Comparison of ENCODE assay signal across 8 cellular contexts in the genomic region with DNA sequence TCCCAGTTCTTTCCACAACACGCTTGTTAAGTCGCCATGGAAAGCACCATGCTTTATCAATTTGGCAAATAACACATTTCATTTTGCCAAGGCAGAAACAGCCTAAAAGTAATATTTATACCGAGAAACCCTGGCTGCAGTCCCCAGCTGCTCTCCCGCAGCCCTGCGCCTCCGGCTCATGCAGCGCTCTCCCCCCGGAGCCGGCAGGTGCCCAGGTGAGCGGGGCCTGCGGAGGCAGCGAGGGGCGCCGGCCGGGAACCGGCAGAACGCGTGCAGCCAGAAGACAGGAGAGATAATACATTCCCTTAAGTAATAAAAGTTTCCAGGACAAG. TPM values are rescaled to one million over a fixed set of nuclear protein-coding genes. Genes with fewer than 3 reads are reported as not detected.
DNase-seq lines count a peak whose midpoint lies in the region; ATAC-seq and TF ChIP-seq lines count a peak whose summit lies in the region.

No MANE protein-coding gene starts in this region.

- CTCF ChIA-PET in activated CD8-positive, alpha-beta memory T cell treated with anti-CD3 and anti-CD28 coated beads, Interleukin-2, amount 10 ng/mL, durations not matched to agents 7 days and 5 days (lab: Charles Lee): interaction anchor here (0.6 to 3.3 kb wide), 15 partner anchors 10 to 589 kb away, joined by 3 to 12 read pairs (median 3); no protein-coding TSS in a partner anchor

- H3K27ac ChIP-seq in epithelial cell of prostate: peak overlapping the region; percentile 91

- H3K9me3 Mint-ChIP-seq in activated CD8-positive, alpha-beta memory T cell treated with anti-CD3 and anti-CD28 coated beads, Interleukin-2, amount 10 ng/mL, durations not matched to agents 7 days and 5 days (ENCODE audit: low read depth): no peaks in the 10 kb centered on the region
- H3K9me3 Mint-ChIP-seq in T-helper 1 cell treated with Interleukin-12 subunit alpha and Interleukin-12 subunit beta and Interleukin-4 antibody, amounts not matched to agents 30 μg/mL and 1 μg/mL, for 36 hours: no peaks in the 10 kb centered on the region
- H3K9me3 Mint-ChIP-seq in nephron: no peaks in the 10 kb centered on the region

- peak; percentile 22 for ATAC-seq in activated CD8-positive, alpha-beta memory T cell treated with anti-CD3 and anti-CD28 coated beads, Interleukin-2, amount 10 ng/mL, durations not matched to agents 7 days and 5 days
- peak; percentile 33 for ATAC-seq in HG03045 (IDR thresholded peaks at IDR 0.05; ENCODE audit: unreplicated experiment)

- peak overlapping the region; percentile 4 for H3K27ac Mint-ChIP-seq in activated CD8-positive, alpha-beta memory T cell treated with anti-CD3 and anti-CD28 coated beads, Interleukin-2, amount 10 ng/mL, durations not matched to agents 7 days and 5 days
- no peak overlapping the region for H3K27ac Mint-ChIP-seq in T-helper 1 cell treated with Interleukin-12 subunit alpha and Interleukin-12 subunit beta and Interleukin-4 antibody, amounts not matched to agents 30 μg/mL and 1 μg/mL, for 36 hours
- H3K27ac Mint-ChIP-seq in nephron: peak overlapping the region; percentile 50 to 79 (median 71)

- H3K27me3 Mint-ChIP-seq in activated CD8-positive, alpha-beta memory T cell treated with anti-CD3 and anti-CD28 coated beads, Interleukin-2, amount 10 ng/mL, durations not matched to agents 7 days and 5 days: peaks cover 18% of the 10 kb centered on the region
- peaks cover 49% of the 10 kb centered on the region for H3K27me3 Mint-ChIP-seq in T-helper 1 cell treated with Interleukin-12 subunit alpha and Interleukin-12 subunit beta and Interleukin-4 antibody, amounts not matched to agents 30 μg/mL and 1 μg/mL, for 36 hours (ENCODE audit: low read depth)
- H3K27me3 Mint-ChIP-seq in nephron (ENCODE audit: low read depth): no peaks in the 10 kb centered on the region

- H3K4me1 Mint-ChIP-seq in activated CD8-positive, alpha-beta memory T cell treated with anti-CD3 and anti-CD28 coated beads, Interleukin-2, amount 10 ng/mL, durations not matched to agents 7 days and 5 days: peaks cover 53% of the 10 kb centered on the region
- H3K4me1 Mint-ChIP-seq in T-helper 1 cell treated with Interleukin-12 subunit alpha and Interleukin-12 subunit beta and Interleukin-4 antibody, amounts not matched to agents 30 μg/mL and 1 μg/mL, for 36 hours (ENCODE audit: low read depth): peaks cover 33% of the 10 kb centered on the region
- peaks cover 61% of the 10 kb centered on the region for H3K4me1 Mint-ChIP-seq in nephron

- no peak for TF ChIP-seq CTCF in nephron (IDR thresholded peaks at IDR 0.05; ENCODE audit: unreplicated experiment in 3 of 3)

- no peak for DNase-seq in activated CD8-positive, alpha-beta memory T cell treated with anti-CD3 and anti-CD28 coated beads, Interleukin-2, amount 10 ng/mL, durations not matched to agents 7 days and 5 days
- DNase-seq in activated CD8-positive, alpha-beta memory T cell treated with anti-CD3 and anti-CD28 coated beads, Interleukin-2, amount 50 U/mL, for 48 hours: no peak
- no peak for DNase-seq in epithelial cell of prostate (ENCODE audit: low read depth, low spot score)
- no peak for DNase-seq in activated CD4-positive, CD25-positive, alpha-beta regulatory T cell treated with anti-CD3 and anti-CD28 coated beads, Interleukin-2, amount 50 U/mL, for 72 hours
- no peak for DNase-seq in DMS 273 treated with DMSO at 0.1 percent for 48 hours (lab: John Stamatoyannopoulos, UW)

- peak overlapping the region; percentile 61 for H3K4me3 Mint-ChIP-seq in activated CD8-positive, alpha-beta memory T cell treated with anti-CD3 and anti-CD28 coated beads, Interleukin-2, amount 10 ng/mL, durations not matched to agents 7 days and 5 days
- peak overlapping the region; percentile 66 for H3K4me3 Mint-ChIP-seq in T-helper 1 cell treated with Interleukin-12 subunit alpha and Interleukin-12 subunit beta and Interleukin-4 antibody, amounts not matched to agents 30 μg/mL and 1 μg/mL, for 36 hours
- peak overlapping the region; percentile 83 for H3K4me3 Mint-ChIP-seq in nephron

- peaks cover 8% of the 10 kb centered on the region for H3K36me3 Mint-ChIP-seq in activated CD8-positive, alpha-beta memory T cell treated with anti-CD3 and anti-CD28 coated beads, Interleukin-2, amount 10 ng/mL, durations not matched to agents 7 days and 5 days
- H3K36me3 Mint-ChIP-seq in T-helper 1 cell treated with Interleukin-12 subunit alpha and Interleukin-12 subunit beta and Interleukin-4 antibody, amounts not matched to agents 30 μg/mL and 1 μg/mL, for 36 hours (ENCODE audit: low read depth): peaks cover 9% of the 10 kb centered on the region
- H3K36me3 Mint-ChIP-seq in nephron (ENCODE audit: low read depth): peaks cover 4% of the 10 kb centered on the region

RNA-seq across cellular contexts. Expression of a gene that starts 0.7 kb away (rescaled TPM):
- 10 to 100 TPM; 44.6 to 61.1 TPM for total RNA-seq in activated CD8-positive, alpha-beta memory T cell treated with anti-CD3 and anti-CD28 coated beads, Interleukin-2, amount 10 ng/mL, durations not matched to agents 7 days and 5 days

RNA-seq across cellular contexts. Expression of a gene that starts 10.5 kb away (rescaled TPM):
- total RNA-seq in activated CD8-positive, alpha-beta memory T cell treated with anti-CD3 and anti-CD28 coated beads, Interleukin-2, amount 10 ng/mL, durations not matched to agents 7 days and 5 days: 1 to 10 TPM; 1.4 to 4.0 TPM
